Comparison of ENCODE assay signal across 1 cellular context in genomic region chr4:174058846-174059245, GRCh38.
TF ChIP-seq lines count a peak whose summit lies in the region.

No MANE protein-coding gene starts in this region.

TF ChIP-seq in HepG2, 621 proteins besides CTCF, POLR2A, EP300 and RAD21 (continued from another document):
- no peak for TF ChIP-seq ARID4A (CRISPR knock-in tag; IDR thresholded peaks at IDR 0.05; ENCODE audit: borderline replicate concordance)
- no peak for TF ChIP-seq ZNF432 (CRISPR knock-in tag; IDR thresholded peaks at IDR 0.05; ENCODE audit: borderline replicate concordance)
- no peak for TF ChIP-seq STAT5B (CRISPR knock-in tag; IDR thresholded peaks at IDR 0.05)
- TF ChIP-seq REPIN1 (CRISPR knock-in tag; IDR thresholded peaks at IDR 0.05; ENCODE audit: borderline replicate concordance, low read depth), result no peak
